Comparison of ENCODE assay signal across 8 cellular contexts in the genomic region with DNA sequence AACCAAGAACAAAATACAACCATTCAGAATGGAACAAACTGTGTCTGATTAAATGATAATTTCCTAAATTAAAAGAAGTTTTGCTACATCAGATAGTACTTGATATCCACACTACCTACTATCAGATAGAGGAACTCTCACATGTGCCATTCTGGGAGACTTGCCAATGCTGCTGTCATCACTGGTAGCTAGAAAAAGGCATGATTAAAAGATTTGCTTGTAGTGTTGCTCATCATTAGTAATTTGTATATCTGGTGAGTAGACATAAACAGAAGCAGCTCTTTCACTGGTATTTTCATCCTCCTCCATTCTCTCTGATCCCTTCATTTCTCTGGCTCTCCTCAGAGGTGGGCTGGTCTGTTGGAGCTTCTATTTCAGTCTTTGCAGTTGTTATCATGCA. TPM values are rescaled to one million over a fixed set of nuclear protein-coding genes. Genes with fewer than 3 reads are reported as not detected.
DNase-seq lines count a peak whose midpoint lies in the region; ATAC-seq, FAIRE-seq and TF ChIP-seq lines count a peak whose summit lies in the region.

No MANE protein-coding gene starts in this region.

- intact Hi-C loops in HepG2 (cut with micrococcal nuclease; ENCODE audit: unreplicated experiment): no loop called here
- intact Hi-C loops in CD4-positive, alpha-beta memory T cell (cut with micrococcal nuclease): no loop called here

- H3K27me3 ChIP-seq in adipocyte (replicated peaks; ENCODE audit: control insufficient read depth, insufficient read depth, low read length): no peaks in the 10 kb centered on the region
- no peaks in the 10 kb centered on the region for H3K27me3 ChIP-seq in HepG2 (ENCODE audit: control insufficient read depth in 1 of 2, insufficient read depth in 2 of 2, low read length in 2 of 2)
- no peaks in the 10 kb centered on the region for H3K27me3 ChIP-seq in CD4-positive, alpha-beta memory T cell (ENCODE audit: insufficient read depth, low read length)

- H2AFZ ChIP-seq in HepG2 (ENCODE audit: low read length): no peak overlapping the region

- no peak for TF ChIP-seq CTCF in HepG2 (CRISPR knock-in tag; IDR thresholded peaks at IDR 0.05)

- CTCF ChIA-PET in HepG2 (lab: Yijun Ruan, JAX; ENCODE audit: low intra/inter-chr PET ratio, low total read pairs): no interaction called here
- CTCF ChIA-PET in CD4-positive, alpha-beta memory T cell (lab: Charles Lee; ENCODE audit: partially characterized antibody): no interaction called here

- no peaks in the 10 kb centered on the region for H4K20me1 ChIP-seq in HepG2 (ENCODE audit: insufficient read depth, low read length)

- no peak overlapping the region for H3K4me3 ChIP-seq in Jurkat, Clone E6-1 (ENCODE audit: low read length)
- H3K4me3 ChIP-seq in adipocyte (ENCODE audit: low read length) (no peak overlapping the region), HepG2 (replicated peaks in 1 of 3; ENCODE audit: insufficient read depth in 1 of 3, low read depth in 2 of 3, low read length in 3 of 3) (no peak overlapping the region)
- no peak overlapping the region for H3K4me3 ChIP-seq in CD4-positive, alpha-beta memory T cell (ENCODE audit: low read length in 2 of 2)

- ATAC-seq in HepG2 (no peak), HG03354 (IDR thresholded peaks at IDR 0.05; ENCODE audit: poor library complexity, severe bottlenecking, unreplicated experiment) (no peak)

- H3K36me3 ChIP-seq in adipocyte (ENCODE audit: control insufficient read depth, insufficient read depth, low read length, severe bottlenecking) (no peaks in the 10 kb centered on the region), HepG2 (replicated peaks in 1 of 2; ENCODE audit: control insufficient read depth in 1 of 2, insufficient read depth in 2 of 2, low read length in 2 of 2) (no peaks in the 10 kb centered on the region)
- H3K36me3 ChIP-seq in CD4-positive, alpha-beta memory T cell (ENCODE audit: insufficient read depth, low read length): no peaks in the 10 kb centered on the region

- H3K9ac ChIP-seq in adipocyte (ENCODE audit: low read length): no peak overlapping the region
- no peak overlapping the region for H3K9ac ChIP-seq in HepG2 (ENCODE audit: insufficient read depth, low read depth, low read length)

- H3K4me1 Mint-ChIP-seq in CD4-positive, alpha-beta memory T cell: peaks cover 0 to 6% (median 5%) of the 10 kb centered on the region in 4 donors

- no peaks in the 10 kb centered on the region for H3K36me3 Mint-ChIP-seq in CD4-positive, alpha-beta memory T cell

- no peaks in the 10 kb centered on the region for H3K9me3 ChIP-seq in adipocyte (ENCODE audit: control insufficient read depth, low read length)
- no peaks in the 10 kb centered on the region for H3K9me3 ChIP-seq in HepG2 (ENCODE audit: low read length)
- H3K9me3 ChIP-seq in CD4-positive, alpha-beta memory T cell (ENCODE audit: control insufficient read depth in 1 of 2, low read length in 2 of 2): no peaks in the 10 kb centered on the region

- H3K4me2 ChIP-seq in HepG2 (ENCODE audit: low read depth, low read length): no peak overlapping the region

- H3K4me3 Mint-ChIP-seq in CD4-positive, alpha-beta memory T cell: no peak overlapping the region

- in situ Hi-C loops in HepG2 (cut with HindIII; ENCODE audit: extremely low pct_ligation_motif_present, low pct_unique_long_range_greater_than_20kb): no loop called here

- H3K4me1 ChIP-seq in adipocyte (ENCODE audit: control insufficient read depth, insufficient read depth, low read length) (peaks cover 15% of the 10 kb centered on the region), HepG2 (ENCODE audit: insufficient read depth, low read length) (peaks cover 39% of the 10 kb centered on the region)
- no peaks in the 10 kb centered on the region for H3K4me1 ChIP-seq in CD4-positive, alpha-beta memory T cell (ENCODE audit: insufficient read depth, low read length)

- H3K9me3 Mint-ChIP-seq in CD4-positive, alpha-beta memory T cell: peaks cover 0 to 2% (median 0%) of the 10 kb centered on the region in 8 donors

- no peak for TF ChIP-seq EP300 in HepG2 (IDR thresholded peaks at IDR 0.05; ENCODE audit: low read depth in 2 of 2, low read length in 2 of 2)
- TF ChIP-seq EP300 in HepG2 (CRISPR knock-in tag; IDR thresholded peaks at IDR 0.05; ENCODE audit: borderline replicate concordance): no peak

- no peak overlapping the region for H3K27ac Mint-ChIP-seq in CD4-positive, alpha-beta memory T cell

- BruUV-seq in HepG2 (replicated peaks; lab: Mats Ljungman, UMichigan): no TSS peak

- no peaks in the 10 kb centered on the region for H3K79me2 ChIP-seq in HepG2 (ENCODE audit: insufficient read depth, low read length)

- no peak for TF ChIP-seq POLR2A in HepG2 (IDR thresholded peaks at IDR 0.05; ENCODE audit: insufficient read depth in 1 of 2, low read depth in 2 of 2, low read length in 2 of 2)

- peaks cover 2 to 7% of the 10 kb centered on the region in 2 donors for H3K27me3 Mint-ChIP-seq in CD4-positive, alpha-beta memory T cell

- POLR2A ChIA-PET in HepG2 (lab: Yijun Ruan, JAX): interaction anchor here (1.2 kb wide), 1 partner anchor 53 kb away, joined by 3 read pairs; no protein-coding TSS in a partner anchor
- POLR2A ChIA-PET in CD4-positive, alpha-beta memory T cell (lab: Charles Lee; ENCODE audit: partially characterized antibody): no interaction called here

- no peak overlapping the region for H3K27ac ChIP-seq in HepG2 (ENCODE audit: extremely low read length, insufficient read depth, low read length)
- H3K27ac ChIP-seq in CD4-positive, alpha-beta memory T cell (ENCODE audit: low read depth, low read length): no peak overlapping the region

- DNase-seq in AG20443 (ENCODE audit: low spot score): peak; percentile 43
- DNase-seq in Jurkat, Clone E6-1 (ENCODE audit: low read depth, low spot score): peak; percentile 19
- peak; percentile 47 for DNase-seq in adipocyte (ENCODE audit: low read depth)
- peak; percentile 20 for DNase-seq in HepG2 (ENCODE audit: low spot score)
- DNase-seq in NCI-H187 (lab: John Stamatoyannopoulos, UW): no peak
- no peak for DNase-seq in CD4-positive, alpha-beta memory T cell
- DNase-seq in activated CD4-positive, alpha-beta T cell treated with anti-CD3 and anti-CD28 coated beads, Interleukin-2, amount 50 U/mL, for 4 hours: no peak

- no peak for TF ChIP-seq RAD21 in HepG2 (CRISPR knock-in tag; IDR thresholded peaks at IDR 0.05)

- no peak for FAIRE-seq in HepG2 (lab: Jason Lieb, UNC)

TF ChIP-seq in HepG2, 621 proteins besides CTCF, POLR2A, EP300 and RAD21:
- TF ChIP-seq TCF7 (IDR thresholded peaks at IDR 0.05; ENCODE audit: low read depth) (no peak), ZNF615 (CRISPR knock-in tag; IDR thresholded peaks at IDR 0.05; ENCODE audit: borderline replicate concordance) (no peak), POGZ (CRISPR knock-in tag; IDR thresholded peaks at IDR 0.05) (no peak), ZNF850 (CRISPR knock-in tag; conservative IDR thresholded peaks at IDR 0.05) (no peak), SIX1 (CRISPR knock-in tag; IDR thresholded peaks at IDR 0.05; ENCODE audit: borderline replicate concordance) (no peak), ZNF501 (CRISPR knock-in tag; IDR thresholded peaks at IDR 0.05) (no peak), ZNF737 (CRISPR knock-in tag; IDR thresholded peaks at IDR 0.05; ENCODE audit: borderline replicate concordance) (no peak), NFE2 (CRISPR knock-in tag; IDR thresholded peaks at IDR 0.05) (no peak), NCOA1 (CRISPR knock-in tag; IDR thresholded peaks at IDR 0.05) (no peak), DMAP1 (CRISPR knock-in tag; IDR thresholded peaks at IDR 0.05) (no peak), ZNF678 (CRISPR knock-in tag; IDR thresholded peaks at IDR 0.05) (no peak), PCBP2 (optimal IDR thresholded peaks at IDR 0.05; ENCODE audit: low read depth, low read length, poor library complexity, severe bottlenecking) (no peak), GTF2F1 (IDR thresholded peaks at IDR 0.05; ENCODE audit: low read length) (no peak), ZSCAN21 (CRISPR knock-in tag; IDR thresholded peaks at IDR 0.05; ENCODE audit: borderline replicate concordance) (no peak)
TF ChIP-seq in HepG2: peak in this region for 0.

RNA-seq across cellular contexts. Expression of a gene that starts 56.0 kb away (rescaled TPM):
- 2.9 TPM for polyA plus RNA-seq in Jurkat, Clone E6-1 (2012; ENCODE audit: insufficient read depth, insufficient read length)
- 22.5 and 24.7 TPM in 2 replicates for total RNA-seq in HepG2 (2016; rRNA removed; fragmentation: Illumina TruSeq; extraction: Trizol)
- total RNA-seq in HepG2 (2016; cell fraction: cytosol; rRNA removed; fragmentation: Illumina TruSeq; extraction: Trizol; ENCODE audit: low read depth): 4.3 and 5.4 TPM in 2 replicates
- total RNA-seq in HepG2 (2016; cell fraction: insoluble cytoplasmic fraction; rRNA removed; fragmentation: Illumina TruSeq; extraction: Trizol): 21.4 and 23.6 TPM in 2 replicates
- 14.5 and 17.5 TPM in 2 replicates for total RNA-seq in HepG2 (2016; cell fraction: membrane; rRNA removed; fragmentation: Illumina TruSeq; extraction: Trizol)
- total RNA-seq in HepG2 (2016; cell fraction: nucleus; rRNA removed; fragmentation: Illumina TruSeq; extraction: Trizol): 31.3 and 35.8 TPM in 2 replicates
- 33.4 and 35.4 TPM in 2 replicates for polyA plus RNA-seq in HepG2 (2011; rRNA removed)
- 19.4 and 28.2 TPM in 2 replicates for polyA plus RNA-seq in HepG2 (2011; cell fraction: cytosol; rRNA removed)
- polyA plus RNA-seq in HepG2 (2011; cell fraction: nucleus; rRNA removed): 51.7 and 53.2 TPM in 2 replicates
- polyA plus RNA-seq in HepG2 (2012): 31.5 and 33.4 TPM in 2 replicates
- polyA plus RNA-seq in HepG2 (2016; cell fraction: cytosol; fragmentation: Illumina TruSeq; extraction: Trizol; ENCODE audit: low read depth): 1.8 and 1.9 TPM in 2 replicates
- polyA plus RNA-seq in HepG2 (2016; cell fraction: insoluble cytoplasmic fraction; fragmentation: Illumina TruSeq; extraction: Trizol; ENCODE audit: low read depth): 22.0 and 23.2 TPM in 2 replicates
- 7.4 and 7.5 TPM in 2 replicates for polyA plus RNA-seq in HepG2 (2016; cell fraction: membrane; fragmentation: Illumina TruSeq; extraction: Trizol; ENCODE audit: low read depth)
- polyA plus RNA-seq in HepG2 (2016; cell fraction: nucleus; fragmentation: Illumina TruSeq; extraction: Trizol; ENCODE audit: insufficient read depth, low read depth): 70.5 and 74.3 TPM in 2 replicates
- polyA minus RNA-seq in HepG2 (2011; rRNA and poly(A)+ RNA removed; ENCODE audit: low replicate concordance): 0.26 and 48.0 TPM in 2 replicates
- 37.3 and 43.9 TPM in 2 replicates for polyA minus RNA-seq in HepG2 (2011; cell fraction: cytosol; rRNA and poly(A)+ RNA removed)
- 61.7 and 66.8 TPM in 2 replicates for polyA minus RNA-seq in HepG2 (2011; cell fraction: nucleus; rRNA and poly(A)+ RNA removed)
- 1 to 10 TPM; 4.4 to 4.6 TPM for total RNA-seq in CD4-positive, alpha-beta memory T cell
- 1 to 10 TPM; 7.5 to 8.2 TPM for polyA plus RNA-seq in CD4-positive, alpha-beta memory T cell

Comparison
In these comparisons a context has a peak if more than half of its experiments do, and no peak if none do; other contexts are left out.
1. DNase-seq: peak in AG20443 (single experiment), Jurkat, Clone E6-1 (single experiment), adipocyte (single experiment) and HepG2 (single experiment); none in NCI-H187 (0 of 2), CD4-positive, alpha-beta memory T cell (0 of 5) and activated CD4-positive, alpha-beta T cell treated with anti-CD3 and anti-CD28 coated beads, Interleukin-2, amount 50 U/mL, for 4 hours (0 of 2).